9 cellular contexts compared by ENCODE assay signal in genomic region chr6:6890400-6890858, GRCh38.
DNase-seq lines count a peak whose midpoint lies in the region; ATAC-seq and TF ChIP-seq lines count a peak whose summit lies in the region.
"Had no signal": no experiment of that assay in that cellular context is flagged by ENCODE, and none has a peak within 500 bp of the region (broad histone marks: within the 10 kb centered on the region; RNA-seq: fewer than 3 reads in every experiment).

No MANE protein-coding gene starts in this region.

- H3K4ac ChIP-seq in mesenchymal stem cell (ENCODE audit: low read depth in 1 of 2, low read length in 2 of 2) = no peak overlapping the region

- no peak for TF ChIP-seq CTCF in choroid plexus epithelial cell (conservative IDR thresholded peaks at IDR 0.05; ENCODE audit: low read depth, low read length)

- H2AK5ac ChIP-seq in mesenchymal stem cell (ENCODE audit: low read length, severe bottlenecking) = no peak overlapping the region

- no peak overlapping the region for H3K23ac ChIP-seq in mesenchymal stem cell (ENCODE audit: low read length in 2 of 2)

- no peak for ATAC-seq in GM18909 (IDR thresholded peaks at IDR 0.05; ENCODE audit: poor library complexity, unreplicated experiment)

- H3K18ac ChIP-seq in mesenchymal stem cell (ENCODE audit: low read depth in 1 of 2, low read length in 2 of 2) = no peak overlapping the region

- no peak overlapping the region for H3K14ac ChIP-seq in mesenchymal stem cell (ENCODE audit: low read length in 2 of 2)

- DNase-seq in AG20443 (ENCODE audit: low spot score) (peak; percentile 57), M059J (ENCODE audit: low read depth) (peak; percentile 33), choroid plexus epithelial cell (ENCODE audit: low read depth) (peak; percentile 41), mesenchymal stem cell (peak; percentile 25), NCI-H1694 treated with DMSO at 0.1 percent for 48 hours (lab: John Stamatoyannopoulos, UW) (no peak)
- no peak for DNase-seq in stimulated activated CD4-positive, alpha-beta T cell treated with anti-CD3 and anti-CD28 coated beads, Interleukin-4, amount 100 ng/mL, for 1 hour
- DNase-seq in activated CD4-positive, alpha-beta T cell treated with anti-CD3 and anti-CD28 coated beads for 4 hours = no peak
- DNase-seq: activated CD4-positive, alpha-beta memory T cell treated with anti-CD3 and anti-CD28 coated beads for 36 hours had no signal

- H4K91ac ChIP-seq in mesenchymal stem cell (ENCODE audit: low read length) = no peak overlapping the region

- no peaks in the 10 kb centered on the region for H3K36me3 ChIP-seq in mesenchymal stem cell (ENCODE audit: control insufficient read depth in 1 of 2, insufficient read depth in 2 of 2, low read depth in 1 of 2, low read length in 2 of 2)

- H3K4me1 ChIP-seq in mesenchymal stem cell (ENCODE audit: control insufficient read depth, insufficient read depth, low read depth, low read length) = peaks cover 2% of the 10 kb centered on the region

- no peak overlapping the region for H3K27ac ChIP-seq in mesenchymal stem cell (ENCODE audit: low read length, poor library complexity, severe bottlenecking)

- WGBS in mesenchymal stem cell = 23% methylated on average over 6 of the region's 6 CpGs

- H3K4me2 ChIP-seq in mesenchymal stem cell (ENCODE audit: low read length, poor library complexity, severe bottlenecking) = no peak overlapping the region

- H3K27me3 ChIP-seq in mesenchymal stem cell (ENCODE audit: control insufficient read depth in 1 of 2, insufficient read depth in 1 of 2, low read length in 2 of 2) = peaks cover 4 to 8% of the 10 kb centered on the region in 2 experiments

- H2AFZ ChIP-seq in mesenchymal stem cell (ENCODE audit: low read depth, low read length) = peak overlapping the region; percentile 32

- H3K9me3 ChIP-seq in mesenchymal stem cell (ENCODE audit: control insufficient read depth, low read length) = no peaks in the 10 kb centered on the region

- peak overlapping the region; percentile 33 for H3K4me3 ChIP-seq in choroid plexus epithelial cell (ENCODE audit: low read depth, low read length)
- peak overlapping the region in 1 of 2 experiments; percentile 54 for H3K4me3 ChIP-seq in mesenchymal stem cell (ENCODE audit: insufficient read depth in 1 of 2, low read depth in 1 of 2, low read length in 2 of 2)

- peak overlapping the region; percentile 52 for H3K9ac ChIP-seq in mesenchymal stem cell (ENCODE audit: low read length)

- H2BK15ac ChIP-seq in mesenchymal stem cell (ENCODE audit: low read depth, poor library complexity, severe bottlenecking) = no peak overlapping the region

- H2BK120ac ChIP-seq in mesenchymal stem cell (ENCODE audit: low read depth, low read length) = no peak overlapping the region

- peak overlapping the region in 1 of 2 experiments; percentile 10 for H2BK12ac ChIP-seq in mesenchymal stem cell (ENCODE audit: low read length in 2 of 2)

- H4K8ac ChIP-seq in mesenchymal stem cell (ENCODE audit: low read length) = peak overlapping the region; percentile 59

- H3K79me1 ChIP-seq in mesenchymal stem cell (replicated peaks; ENCODE audit: low read length, poor library complexity, severe bottlenecking) = no peaks in the 10 kb centered on the region

- H2BK5ac ChIP-seq in mesenchymal stem cell (ENCODE audit: low read depth, low read length, poor library complexity, severe bottlenecking) = no peak overlapping the region

Comparison
In these comparisons a context has a peak if more than half of its experiments do, and no peak if none do; other contexts are left out.
1. DNase-seq: peak in AG20443 (single experiment), M059J (single experiment), choroid plexus epithelial cell (single experiment) and mesenchymal stem cell (single experiment); none in stimulated activated CD4-positive, alpha-beta T cell treated with anti-CD3 and anti-CD28 coated beads, Interleukin-4, amount 100 ng/mL, for 1 hour (single experiment), activated CD4-positive, alpha-beta T cell treated with anti-CD3 and anti-CD28 coated beads for 4 hours (0 of 2) and NCI-H1694 treated with DMSO at 0.1 percent for 48 hours (single experiment).